ENCODE assay signal across 9 cellular contexts in the genomic region with DNA sequence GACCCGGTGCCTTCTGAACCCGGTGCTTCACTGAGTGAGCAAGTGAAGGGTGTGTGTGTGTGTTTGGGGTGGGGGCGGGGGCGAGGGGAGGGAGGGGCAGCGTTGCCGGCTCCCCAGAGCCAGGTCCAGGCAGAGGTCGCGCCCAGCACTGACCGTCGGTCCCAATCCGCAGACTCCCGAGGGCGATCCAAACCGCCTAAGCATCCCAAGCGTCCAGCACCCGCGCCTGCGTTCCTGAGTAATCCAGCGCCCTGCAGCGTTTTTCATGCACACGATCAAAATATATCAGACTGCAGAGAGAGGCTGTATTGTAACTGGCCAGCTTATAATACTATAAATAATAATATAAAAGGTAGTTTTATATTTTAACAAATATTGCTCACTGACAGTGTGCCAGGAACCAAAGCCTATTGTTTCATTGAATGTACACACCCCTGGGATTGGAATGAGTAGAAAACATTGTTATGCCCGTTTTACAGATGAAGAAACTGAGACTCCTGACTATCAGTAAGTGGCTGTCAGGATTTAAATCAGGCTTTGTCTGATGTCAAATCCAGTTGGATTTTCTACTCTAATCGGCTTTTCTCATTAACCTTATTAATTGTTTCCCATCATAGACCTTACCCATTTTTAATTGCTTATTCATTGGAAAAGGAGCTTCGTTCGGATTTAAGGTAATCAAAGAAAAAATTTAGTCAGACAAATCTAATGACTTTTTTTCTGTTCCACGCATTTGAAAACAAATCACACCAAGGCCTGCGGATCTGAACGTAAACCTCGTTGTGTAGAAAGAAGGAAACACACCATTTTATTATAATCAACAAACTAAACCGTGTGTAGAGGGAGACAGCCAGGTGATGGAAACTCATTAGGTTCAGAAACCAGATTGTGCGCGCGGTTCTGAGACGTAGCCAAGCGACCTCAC. TPM values are rescaled to one million over a fixed set of nuclear protein-coding genes. Genes with fewer than 3 reads are reported as not detected.
A peak's percentile ranks its signal among the peaks of the same experiment; 100 is the strongest.
DNase-seq lines count a peak whose midpoint lies in the region; ATAC-seq and TF ChIP-seq lines count a peak whose summit lies in the region.
"Had no signal": no experiment of that assay in that cellular context is flagged by ENCODE, and none has a peak within 500 bp of the region (broad histone marks: within the 10 kb centered on the region; RNA-seq: fewer than 3 reads in every experiment).

No MANE protein-coding gene starts in this region.

- H3K9me3 ChIP-seq in Karpas-422 (ENCODE audit: low read length) = no peaks in the 10 kb centered on the region
- peaks cover 3% of the 10 kb centered on the region for H3K9me3 ChIP-seq in mammary epithelial cell (replicated peaks; ENCODE audit: insufficient read depth, low read length)

- H3K27ac ChIP-seq in Karpas-422 (ENCODE audit: low read length) (no peak overlapping the region), mammary epithelial cell (ENCODE audit: insufficient read depth, low read depth, low read length) (no peak overlapping the region)

- H3K36me3 Mint-ChIP-seq in progenitor cell of endocrine pancreas (ENCODE audit: insufficient read depth) = no peaks in the 10 kb centered on the region

- peaks cover 56% of the 10 kb centered on the region for H3K27me3 Mint-ChIP-seq in progenitor cell of endocrine pancreas

- peaks cover 5% of the 10 kb centered on the region for H3K4me1 Mint-ChIP-seq in progenitor cell of endocrine pancreas (ENCODE audit: low read depth)

- intact Hi-C loops in mammary epithelial cell (cut with micrococcal nuclease) = loop anchor here (2.0 kb wide), 1 partner anchor 870 kb away; no protein-coding TSS in a partner anchor

- H4K20me1 ChIP-seq in Karpas-422 (ENCODE audit: insufficient read depth, low read depth, low read length) (no peaks in the 10 kb centered on the region), mammary epithelial cell (ENCODE audit: insufficient read depth, low read length) (no peaks in the 10 kb centered on the region)

- H3K9me2 ChIP-seq in Karpas-422 (replicated peaks; ENCODE audit: insufficient read depth, low read length) = no peaks in the 10 kb centered on the region

- H3K4me3 ChIP-seq in Karpas-422 (ENCODE audit: low read length) (peak overlapping the region; percentile 66), mammary epithelial cell (replicated peaks in 1 of 3; ENCODE audit: insufficient read depth in 1 of 3, low read depth in 2 of 3, low read length in 3 of 3) (peak overlapping the region in 1 of 3 experiments; percentile 49)

- peak overlapping the region; percentile 66 for H3K9ac ChIP-seq in Karpas-422 (ENCODE audit: low read length)
- H3K9ac ChIP-seq in mammary epithelial cell (ENCODE audit: insufficient read depth, low read length) = no peak overlapping the region

- no peaks in the 10 kb centered on the region; the same call in 1 of the 2 replicates for H3K27me3 ChIP-seq in Karpas-422 (ENCODE audit: low read length)
- peaks cover 16% of the 10 kb centered on the region for H3K27me3 ChIP-seq in mammary epithelial cell (ENCODE audit: insufficient read depth, low read length)

- peaks cover 4% of the 10 kb centered on the region for H3K9me3 Mint-ChIP-seq in progenitor cell of endocrine pancreas (ENCODE audit: low read depth)

- peak; percentile 9 for ATAC-seq in GM18502 (IDR thresholded peaks at IDR 0.05; ENCODE audit: poor library complexity, unreplicated experiment)

- H3K27ac Mint-ChIP-seq in progenitor cell of endocrine pancreas = peak overlapping the region; percentile 87

- peak overlapping the region; percentile 76 for H3K4me3 Mint-ChIP-seq in progenitor cell of endocrine pancreas (ENCODE audit: low read depth)

- DNase-seq in Karpas-422 (no peak), mammary epithelial cell (no peak), progenitor cell of endocrine pancreas (ENCODE audit: low spot score, unreplicated experiment) (no peak), NCI-H128 (lab: John Stamatoyannopoulos, UW; ENCODE audit: unreplicated experiment) (no peak), hypothalamus (lab: John Stamatoyannopoulos, UW) (no peak)
- no peak for DNase-seq in stimulated activated naive CD4-positive, alpha-beta T cell treated with Interleukin-2 at 50 U/mL for 16 hours (lab: John Stamatoyannopoulos, UW)

- peaks cover 20% of the 10 kb centered on the region for H3K4me1 ChIP-seq in Karpas-422 (ENCODE audit: low read length)
- H3K4me1 ChIP-seq in mammary epithelial cell (ENCODE audit: insufficient read depth, low read length) = peaks cover 16% of the 10 kb centered on the region

- no TSS peak for BruUV-seq in mammary epithelial cell (replicated peaks; lab: Mats Ljungman, UMichigan)

- H2AFZ ChIP-seq in Karpas-422 (ENCODE audit: low read length) (peak overlapping the region; percentile 79; the same call in 1 of the 2 replicates), mammary epithelial cell (ENCODE audit: low read depth, low read length) (peak overlapping the region; percentile 98)

- TF ChIP-seq CTCF in mammary epithelial cell (conservative IDR thresholded peaks at IDR 0.05 in 1 of 2, IDR thresholded peaks at IDR 0.05 in 1 of 2; ENCODE audit: extremely low read depth in 1 of 2, insufficient read depth in 1 of 2, low read depth in 1 of 2, low read length in 2 of 2) = no peak
- TF ChIP-seq CTCF in progenitor cell of endocrine pancreas (IDR thresholded peaks at IDR 0.05; ENCODE audit: unreplicated experiment) = no peak

- no peaks in the 10 kb centered on the region for H3K79me2 ChIP-seq in Karpas-422 (ENCODE audit: low read length)
- no peaks in the 10 kb centered on the region for H3K79me2 ChIP-seq in mammary epithelial cell (ENCODE audit: insufficient read depth, low read length)

- CTCF ChIA-PET in mammary epithelial cell (lab: Charles Lee; ENCODE audit: low non-redundant PET) = interaction anchor here (0.6 kb wide), 1 partner anchor 331 kb away, joined by 3 read pairs; no protein-coding TSS in a partner anchor

- dilution Hi-C loops in mammary epithelial cell (cut with HindIII; ENCODE audit: low sequenced_read_pairs) = loop anchor here (25.0 kb wide), 1 partner anchor 686 kb away; no protein-coding TSS in a partner anchor

- H3K36me3 ChIP-seq in Karpas-422 (ENCODE audit: insufficient read depth, low read length) (no peaks in the 10 kb centered on the region), mammary epithelial cell (ENCODE audit: insufficient read depth, low read length) (no peaks in the 10 kb centered on the region)

- H3K4me2 ChIP-seq in Karpas-422 (ENCODE audit: low read depth, low read length, poor library complexity, severe bottlenecking) = peak overlapping the region; percentile 75
- H3K4me2 ChIP-seq in mammary epithelial cell (ENCODE audit: insufficient read depth, low read depth, low read length) = peak overlapping the region; percentile 94

- in situ Hi-C loops in mammary epithelial cell (cut with MboI; ENCODE audit: low sequenced_read_pairs in 2 of 2) = loop anchor here (5.0 kb wide), 2 partner anchors 696 to 821 kb away; no protein-coding TSS in a partner anchor

- WGBS in mammary epithelial cell (ENCODE audit: low coverage, missing lambda C conversion rate) = 17% methylated on average over 25 of the region's 35 CpGs

RNA-seq across cellular contexts. Expression of gene NKX3-2, which starts 4.0 kb away (rescaled TPM):
- total RNA-seq in Karpas-422 (2014; rRNA removed; shearing (Covaris generic); ENCODE audit: low replicate concordance) = 0.07 TPM in 1 of 2 replicates, not detected in the other
- total RNA-seq in mammary epithelial cell = under 1 TPM in 1 of 2 donors, not detected in 1; 0.17 TPM
- polyA plus RNA-seq in mammary epithelial cell = 0.03 TPM
- not detected for polyA minus RNA-seq in mammary epithelial cell
- total RNA-seq in progenitor cell of endocrine pancreas = 1.7 and 2.1 TPM in 2 replicates
- total RNA-seq: pulmonary artery endothelial cell; T-helper 1 cell treated with Interleukin-12 subunit alpha and Interleukin-12 subunit beta and Interleukin-4 antibody, amounts not matched to agents 30 ng/mL and 1 ng/mL, for 36 hours had no signal
